1 cellular context compared by ENCODE assay signal in genomic region chr16:49382916-49383315, GRCh38.
TF ChIP-seq lines count a peak whose summit lies in the region.

No MANE protein-coding gene starts in this region.

TF ChIP-seq in HCT116, 20 proteins besides CTCF, POLR2A, EP300 and RAD21:
- TF ChIP-seq ZBTB33 (IDR thresholded peaks at IDR 0.05; ENCODE audit: extremely low read depth, insufficient replicate concordance, low read length): no peak
- no peak for TF ChIP-seq ATF3 (IDR thresholded peaks at IDR 0.05)
- no peak for TF ChIP-seq SIN3A (IDR thresholded peaks at IDR 0.05; ENCODE audit: low read depth)
- TF ChIP-seq CBX3 (IDR thresholded peaks at IDR 0.05; ENCODE audit: low read depth): no peak
- no peak for TF ChIP-seq EGR1 (IDR thresholded peaks at IDR 0.05; ENCODE audit: low read depth)
- TF ChIP-seq ZFX (IDR thresholded peaks at IDR 0.05): no peak
